9 cellular contexts compared by ENCODE assay signal in the genomic region with DNA sequence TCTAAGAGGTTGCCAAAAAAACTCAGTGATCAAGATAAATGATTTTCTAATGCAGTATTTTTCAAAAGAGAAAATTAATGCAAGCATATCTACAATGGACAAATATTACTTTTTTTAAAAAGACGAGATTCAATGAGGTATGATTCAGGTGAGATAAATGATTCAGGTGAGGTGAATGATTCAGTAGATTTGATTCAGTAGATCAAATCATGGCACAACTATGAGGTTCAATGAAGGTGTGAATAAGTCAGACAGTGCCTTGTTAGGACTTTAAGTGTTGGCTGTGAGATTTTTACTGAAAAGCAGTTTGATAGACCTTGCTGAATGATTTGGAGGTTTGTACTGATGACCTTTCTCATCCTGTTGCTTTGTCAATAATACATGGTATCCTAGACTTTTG.
"Had no signal": no experiment of that assay in that cellular context is flagged by ENCODE, and none has a peak within 500 bp of the region (broad histone marks: within the 10 kb centered on the region; RNA-seq: fewer than 3 reads in every experiment).

No MANE protein-coding gene starts in this region.

- FAIRE-seq: HTR-8/SVneo, K562 had no signal

- ATAC-seq: HCT116, K562 had no signal

- H3K4me3 ChIP-seq: GM23248, HAP-1, K562 had no signal

- DNase-seq: GM23248, GOT3, H7, HFFc6, IMR-90 had no signal

- H3K4me1 ChIP-seq: HAP-1 had no signal

- H3K27ac ChIP-seq: GM23248 had no signal

- H2AFZ ChIP-seq: GM23248 had no signal

- H3K9ac ChIP-seq: GM23248 had no signal

- H3K36me3 ChIP-seq: HAP-1 had no signal

- H3K9me3 ChIP-seq: HAP-1 had no signal
